Comparison of ENCODE assay signal across 10 cellular contexts in the genomic region with DNA sequence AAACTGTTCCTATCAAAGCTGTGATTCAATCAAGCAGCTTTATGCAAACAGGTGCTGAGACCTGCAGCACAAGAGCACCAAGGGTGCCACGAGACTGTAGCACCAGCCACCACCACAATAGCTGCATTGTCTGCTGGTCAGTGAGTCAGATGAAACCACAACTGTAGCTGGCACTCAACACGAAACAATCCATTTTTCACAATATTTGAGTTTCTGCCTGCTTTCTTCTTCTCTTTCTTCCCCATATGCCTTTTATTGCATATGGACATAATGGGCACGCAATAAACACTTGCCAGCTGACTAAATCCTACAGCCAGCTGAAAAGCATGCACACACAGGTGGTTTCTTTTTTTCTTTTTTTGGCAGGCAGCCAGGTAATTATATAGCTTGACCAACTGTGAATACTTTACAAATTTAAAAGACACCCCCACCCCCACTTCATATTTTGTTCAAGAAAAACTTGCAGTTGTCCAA. TPM values are rescaled to one million over a fixed set of nuclear protein-coding genes. Genes with fewer than 3 reads are reported as not detected.
DNase-seq lines count a peak whose midpoint lies in the region; ATAC-seq, FAIRE-seq and TF ChIP-seq lines count a peak whose summit lies in the region.
"Had no signal": no experiment of that assay in that cellular context is flagged by ENCODE, and none has a peak within 500 bp of the region (broad histone marks: within the 10 kb centered on the region; RNA-seq: fewer than 3 reads in every experiment).

No MANE protein-coding gene starts in this region.

- no peak overlapping the region for H3K4me3 ChIP-seq in bronchial epithelial cell (ENCODE audit: low read depth, low read length)

- no peak for TF ChIP-seq CTCF in bronchial epithelial cell (IDR thresholded peaks at IDR 0.05; ENCODE audit: insufficient read depth, low read length, severe bottlenecking)

- no peak for ATAC-seq in HG02623 (IDR thresholded peaks at IDR 0.05; ENCODE audit: unreplicated experiment)

- no peaks in the 10 kb centered on the region for H3K9me3 Mint-ChIP-seq in T-helper 2 cell treated with Interferon-gamma antibody and Interleukin-4, amounts not matched to agents 5 μg/mL and 100 μg/mL, for 36 hours

- H3K27me3 Mint-ChIP-seq in T-helper 2 cell treated with Interferon-gamma antibody and Interleukin-4, amounts not matched to agents 5 μg/mL and 100 μg/mL, for 36 hours (ENCODE audit: low read depth), result peaks cover 14% of the 10 kb centered on the region

- no peak overlapping the region for H3K27ac Mint-ChIP-seq in T-helper 2 cell treated with Interferon-gamma antibody and Interleukin-4, amounts not matched to agents 5 μg/mL and 100 μg/mL, for 36 hours

- FAIRE-seq in bronchial epithelial cell (lab: Jason Lieb, UNC), result no peak
- FAIRE-seq: G401.6, TTC549 had no signal

- H3K36me3 Mint-ChIP-seq in T-helper 2 cell treated with Interferon-gamma antibody and Interleukin-4, amounts not matched to agents 5 μg/mL and 100 μg/mL, for 36 hours (ENCODE audit: low read depth), result no peaks in the 10 kb centered on the region

- H3K27me3 ChIP-seq in bronchial epithelial cell (ENCODE audit: control insufficient read depth, insufficient read depth, low read length), result no peaks in the 10 kb centered on the region

- peak; percentile 36 to 40 for DNase-seq in AML-193 (lab: John Stamatoyannopoulos, UW)
- peak; percentile 70 for DNase-seq in H4 (ENCODE audit: low spot score)
- peak; percentile 6 for DNase-seq in NCI-H2227 treated with DMSO at 0.1 percent for 48 hours (lab: John Stamatoyannopoulos, UW)
- peak; percentile 85 for DNase-seq in bronchial epithelial cell (ENCODE audit: low read depth)
- peak; percentile 82 for DNase-seq in putamen (ENCODE audit: low spot score)
- DNase-seq in germinal center (ENCODE audit: low spot score), result no peak
- no peak for DNase-seq in T-helper 2 cell treated with Interferon-gamma antibody and Interleukin-4, amounts not matched to agents 5 μg/mL and 100 μg/mL, for 36 hours (ENCODE audit: low spot score)

- no peak overlapping the region for H3K4me3 Mint-ChIP-seq in T-helper 2 cell treated with Interferon-gamma antibody and Interleukin-4, amounts not matched to agents 5 μg/mL and 100 μg/mL, for 36 hours

- H3K36me3 ChIP-seq in bronchial epithelial cell (ENCODE audit: control insufficient read depth, insufficient read depth, low read length), result no peaks in the 10 kb centered on the region

- peaks cover 18% of the 10 kb centered on the region for H3K4me1 Mint-ChIP-seq in T-helper 2 cell treated with Interferon-gamma antibody and Interleukin-4, amounts not matched to agents 5 μg/mL and 100 μg/mL, for 36 hours (ENCODE audit: low read depth)

RNA-seq across cellular contexts. Expression of gene SLC2A12, which starts 16.6 kb away (rescaled TPM):
- 4.7 and 4.9 TPM in 2 replicates for total RNA-seq in H4 (2014; rRNA removed; shearing (Covaris generic))
- total RNA-seq in bronchial epithelial cell, result 0.51 and 0.53 TPM in 2 replicates

Comparison
In these comparisons a context has a peak if more than half of its experiments do, and no peak if none do; other contexts are left out.
1. DNase-seq: peak in AML-193 (2 of 2), H4 (single experiment), NCI-H2227 treated with DMSO at 0.1 percent for 48 hours (single experiment), bronchial epithelial cell (single experiment) and putamen (single experiment); none in germinal center (single experiment) and T-helper 2 cell treated with Interferon-gamma antibody and Interleukin-4, amounts not matched to agents 5 μg/mL and 100 μg/mL, for 36 hours (single experiment).